ENCODE assay signal across 17 cellular contexts in the genomic region with DNA sequence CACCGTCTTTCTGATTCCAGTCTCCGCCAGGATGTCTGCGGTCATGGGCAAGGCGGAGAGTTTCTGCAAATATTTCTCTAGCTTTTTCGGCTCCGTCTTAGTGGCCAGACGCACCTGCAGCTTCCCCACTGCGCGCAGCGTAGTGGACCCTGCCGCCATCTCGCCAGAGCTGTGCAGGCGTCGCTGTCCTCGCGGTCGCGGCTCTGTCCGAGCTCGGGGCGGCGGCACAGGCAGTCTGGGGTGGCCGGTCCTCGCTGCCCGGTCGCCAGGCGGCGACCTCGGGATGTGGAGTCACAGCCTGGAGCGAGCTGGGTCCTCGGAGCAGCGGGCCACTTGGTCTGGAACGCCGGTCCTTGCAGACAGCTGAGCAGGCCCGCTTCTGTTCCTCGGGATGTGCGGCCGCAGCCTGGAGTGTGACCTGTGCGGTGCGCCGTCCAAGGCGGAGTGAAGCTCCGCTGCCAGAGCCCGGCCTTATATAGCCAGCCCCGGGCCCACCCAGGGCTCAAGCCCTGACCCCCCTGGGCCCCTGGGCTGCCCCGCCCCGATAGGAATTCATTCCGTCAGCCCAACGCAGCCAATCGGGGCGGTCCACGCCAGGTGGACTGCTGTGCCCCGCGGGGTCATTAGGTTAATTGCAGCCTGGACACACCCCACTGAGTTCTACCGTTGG. TPM values are rescaled to one million over a fixed set of nuclear protein-coding genes. Genes with fewer than 3 reads are reported as not detected.
DNase-seq lines count a peak whose midpoint lies in the region; ATAC-seq and TF ChIP-seq lines count a peak whose summit lies in the region.
"Not testable (repeated sequence)": the region's sequence is repeated elsewhere in the genome, so short reads cannot be mapped to it uniquely, and the experiment has no call there.
"Had no signal": no experiment of that assay in that cellular context is flagged by ENCODE, and none has a peak within 500 bp of the region (broad histone marks: within the 10 kb centered on the region; RNA-seq: fewer than 3 reads in every experiment).

No MANE protein-coding gene starts in this region.

- intact Hi-C loops in left ventricle myocardium superior (cut with micrococcal nuclease); right lobe of liver (cut with DNase I): not testable (repeated sequence)

- WGBS in gastroesophageal sphincter (ENCODE audit: low coverage in 1 of 2), 2 donors, result no CpG with 5 or more reads among the region's 55 CpGs
- no CpG with 5 or more reads among the region's 55 CpGs for WGBS in right lobe of liver (ENCODE audit: insufficient coverage, low coverage, low lambda C conversion rate, missing lambda C conversion rate)

- not testable (repeated sequence) for H3K36me3 ChIP-seq in gastroesophageal sphincter, right lobe of liver

- not testable (repeated sequence) for H3K27me3 Mint-ChIP-seq in T-helper 17 cell; activated naive CD8-positive, alpha-beta T cell treated with anti-CD3 and anti-CD28 coated beads, Interleukin-2, amount 50 U/mL, for 24 hours; natural killer cell treated with Interleukin-12 subunit alpha and Interleukin-12 subunit beta and Interleukin-15 and Interleukin-18, amount 100 ng/mL, for 72 hours; stimulated activated memory B cell treated with anti-CD40 and anti-IgM and Interleukin-4, amounts not matched to agents 10 μg/mL and 1 μg/mL and 100 μg/mL, for 72 hours

- H3K4me3 Mint-ChIP-seq in T-helper 17 cell; activated naive CD8-positive, alpha-beta T cell treated with anti-CD3 and anti-CD28 coated beads, Interleukin-2, amount 50 U/mL, for 24 hours; natural killer cell treated with Interleukin-12 subunit alpha and Interleukin-12 subunit beta and Interleukin-15 and Interleukin-18, amount 100 ng/mL, for 72 hours; stimulated activated memory B cell treated with anti-CD40 and anti-IgM and Interleukin-4, amounts not matched to agents 10 μg/mL and 1 μg/mL and 100 μg/mL, for 72 hours: not testable (repeated sequence)

- not testable (repeated sequence) for H3K27ac ChIP-seq in gastroesophageal sphincter, right lobe of liver

- not testable (repeated sequence) for H3K27me3 ChIP-seq in gastroesophageal sphincter, right lobe of liver

- not testable (repeated sequence) for DNase-seq in T-helper 17 cell; activated naive CD8-positive, alpha-beta T cell treated with anti-CD3 and anti-CD28 coated beads, Interleukin-2, amount 50 U/mL, for 24 hours; left ventricle myocardium superior; right lobe of liver; natural killer cell treated with Interleukin-12 subunit alpha and Interleukin-12 subunit beta and Interleukin-15 and Interleukin-18, amount 100 ng/mL, for 72 hours (ENCODE audit: low spot score)

- H3K9me3 Mint-ChIP-seq in activated naive CD8-positive, alpha-beta T cell treated with anti-CD3 and anti-CD28 coated beads, Interleukin-2, amount 50 U/mL, for 24 hours; natural killer cell treated with Interleukin-12 subunit alpha and Interleukin-12 subunit beta and Interleukin-15 and Interleukin-18, amount 100 ng/mL, for 72 hours; stimulated activated memory B cell treated with anti-CD40 and anti-IgM and Interleukin-4, amounts not matched to agents 10 μg/mL and 1 μg/mL and 100 μg/mL, for 72 hours: not testable (repeated sequence)

- H3K4me1 Mint-ChIP-seq in T-helper 17 cell; activated naive CD8-positive, alpha-beta T cell treated with anti-CD3 and anti-CD28 coated beads, Interleukin-2, amount 50 U/mL, for 24 hours; natural killer cell treated with Interleukin-12 subunit alpha and Interleukin-12 subunit beta and Interleukin-15 and Interleukin-18, amount 100 ng/mL, for 72 hours (ENCODE audit: low read depth in 2 of 2); stimulated activated memory B cell treated with anti-CD40 and anti-IgM and Interleukin-4, amounts not matched to agents 10 μg/mL and 1 μg/mL and 100 μg/mL, for 72 hours: not testable (repeated sequence)

- TF ChIP-seq CTCF in gastroesophageal sphincter (IDR thresholded peaks at IDR 0.05); right lobe of liver (IDR thresholded peaks at IDR 0.05): not testable (repeated sequence)

- not testable (repeated sequence) for H3K36me3 Mint-ChIP-seq in T-helper 17 cell (ENCODE audit: low read depth); activated naive CD8-positive, alpha-beta T cell treated with anti-CD3 and anti-CD28 coated beads, Interleukin-2, amount 50 U/mL, for 24 hours (ENCODE audit: low read depth); natural killer cell treated with Interleukin-12 subunit alpha and Interleukin-12 subunit beta and Interleukin-15 and Interleukin-18, amount 100 ng/mL, for 72 hours; stimulated activated memory B cell treated with anti-CD40 and anti-IgM and Interleukin-4, amounts not matched to agents 10 μg/mL and 1 μg/mL and 100 μg/mL, for 72 hours

- H3K27ac Mint-ChIP-seq in T-helper 17 cell; activated naive CD8-positive, alpha-beta T cell treated with anti-CD3 and anti-CD28 coated beads, Interleukin-2, amount 50 U/mL, for 24 hours; natural killer cell treated with Interleukin-12 subunit alpha and Interleukin-12 subunit beta and Interleukin-15 and Interleukin-18, amount 100 ng/mL, for 72 hours; stimulated activated memory B cell treated with anti-CD40 and anti-IgM and Interleukin-4, amounts not matched to agents 10 μg/mL and 1 μg/mL and 100 μg/mL, for 72 hours: not testable (repeated sequence)

- H3K4me1 ChIP-seq in gastroesophageal sphincter, right lobe of liver: not testable (repeated sequence)

- ATAC-seq in T-helper 17 cell (peak; percentile 29), gastroesophageal sphincter (peak; percentile 42), left ventricle myocardium superior (peak; percentile 35), right lobe of liver (peak; percentile 14 to 53 (median 26))
- ATAC-seq in activated naive CD8-positive, alpha-beta T cell treated with anti-CD3 and anti-CD28 coated beads, Interleukin-2, amount 50 U/mL, for 24 hours, result peak; percentile 22
- ATAC-seq in natural killer cell treated with Interleukin-12 subunit alpha and Interleukin-12 subunit beta and Interleukin-15 and Interleukin-18, amount 100 ng/mL, for 72 hours, result peak; percentile 45 to 63
- ATAC-seq in stimulated activated memory B cell treated with anti-CD40 and anti-IgM and Interleukin-4, amounts not matched to agents 10 μg/mL and 1 μg/mL and 100 μg/mL, for 72 hours, result peak; percentile 60

- TF ChIP-seq EP300 in gastroesophageal sphincter (IDR thresholded peaks at IDR 0.05), result not testable (repeated sequence)

- not testable (repeated sequence) for TF ChIP-seq POLR2A in gastroesophageal sphincter (IDR thresholded peaks at IDR 0.05); right lobe of liver (IDR thresholded peaks at IDR 0.05)

- not testable (repeated sequence) for H3K9me3 ChIP-seq in T-helper 17 cell (ENCODE audit: control insufficient read depth, low read length, poor library complexity, severe bottlenecking); right lobe of liver
- H3K9me3 ChIP-seq in gastroesophageal sphincter, result peaks cover 0 to 15% (median 0%) of the 10 kb centered on the region in 3 donors

- H3K4me3 ChIP-seq in gastroesophageal sphincter, right lobe of liver: not testable (repeated sequence)

RNA-seq across cellular contexts. Expression of gene ELOA2, which starts 5.6 kb away (rescaled TPM):
- total RNA-seq in T-helper 17 cell (not detected), gastroesophageal sphincter (not detected), left ventricle myocardium superior (not detected), right lobe of liver (not detected)
- not detected for total RNA-seq in natural killer cell treated with Interleukin-12 subunit alpha and Interleukin-12 subunit beta and Interleukin-15 and Interleukin-18, amount 100 ng/mL, for 72 hours
- total RNA-seq: B cell; CD8-positive, alpha-beta memory T cell; GM12878; GM23248; H9; HT-29; LHCN-M2; MCF 10A; OCI-LY7; Peyer's patch had no signal
